Comparison of ENCODE assay signal across 8 cellular contexts in genomic region chr1:16055613-16056520, GRCh38. TPM values are rescaled to one million over a fixed set of nuclear protein-coding genes. Genes with fewer than 3 reads are reported as not detected.
A peak's percentile ranks its signal among the peaks of the same experiment; 100 is the strongest.
DNase-seq lines count a peak whose midpoint lies in the region; ATAC-seq and TF ChIP-seq lines count a peak whose summit lies in the region.

No MANE protein-coding gene starts in this region.

- H3K4me3 ChIP-seq in BLaER1 (no peak overlapping the region), SK-N-MC (no peak overlapping the region), upper lobe of right lung (no peak overlapping the region)

- H3K36me3 Mint-ChIP-seq in activated naive CD4-positive, alpha-beta T cell treated with anti-CD3 and anti-CD28 coated beads for 36 hours (ENCODE audit: low read depth): no peaks in the 10 kb centered on the region
- H3K36me3 Mint-ChIP-seq in glutamatergic neuron (ENCODE audit: unreplicated experiment): no peaks in the 10 kb centered on the region

- H3K9ac ChIP-seq in BLaER1 (no peak overlapping the region), SK-N-MC (ENCODE audit: insufficient read length) (no peak overlapping the region)

- H3K4me1 ChIP-seq in BLaER1 (peaks cover 25% of the 10 kb centered on the region), upper lobe of right lung (no peaks in the 10 kb centered on the region)

- no peak overlapping the region for H3K27ac Mint-ChIP-seq in activated naive CD4-positive, alpha-beta T cell treated with anti-CD3 and anti-CD28 coated beads for 36 hours
- no peak overlapping the region for H3K27ac Mint-ChIP-seq in glutamatergic neuron (ENCODE audit: unreplicated experiment)

- no peaks in the 10 kb centered on the region for H3K9me3 Mint-ChIP-seq in activated naive CD4-positive, alpha-beta T cell treated with anti-CD3 and anti-CD28 coated beads for 36 hours
- H3K9me3 Mint-ChIP-seq in glutamatergic neuron (ENCODE audit: unreplicated experiment): peaks cover 3% of the 10 kb centered on the region

- peak overlapping the region; percentile 60 for H3K4me2 ChIP-seq in BLaER1

- H3K27ac ChIP-seq in BLaER1 (no peak overlapping the region), SK-N-MC (no peak overlapping the region), upper lobe of right lung (no peak overlapping the region)

- CTCF ChIA-PET in activated naive CD4-positive, alpha-beta T cell treated with anti-CD3 and anti-CD28 coated beads for 36 hours (lab: Charles Lee): interaction anchor here (0.6 to 3.9 kb wide), 9 partner anchors 10 to 264 kb away, joined by 3 to 23 read pairs (median 4); partner anchors contain the start of gene SRARP

- H3K9me3 ChIP-seq in BLaER1 (no peaks in the 10 kb centered on the region), SK-N-MC (ENCODE audit: low read depth, low read length) (no peaks in the 10 kb centered on the region), upper lobe of right lung (no peaks in the 10 kb centered on the region)

- H3K27me3 ChIP-seq in BLaER1: no peaks in the 10 kb centered on the region
- no peaks in the 10 kb centered on the region for H3K27me3 ChIP-seq in upper lobe of right lung

- no peaks in the 10 kb centered on the region for H4K20me1 ChIP-seq in BLaER1

- DNase-seq in NAMALWA (ENCODE audit: low spot score) (peak; percentile 97), SK-N-MC (ENCODE audit: low read depth, low spot score) (peak; percentile 53), glutamatergic neuron (peak; percentile 95), pons (ENCODE audit: low spot score) (peak; percentile 67), upper lobe of right lung (peak; percentile 94)
- peak; percentile 93 for DNase-seq in activated naive CD4-positive, alpha-beta T cell treated with anti-CD3 and anti-CD28 coated beads for 36 hours

- no peaks in the 10 kb centered on the region for H3K36me3 ChIP-seq in BLaER1
- H3K36me3 ChIP-seq in SK-N-MC (ENCODE audit: insufficient read depth, low read length): no peaks in the 10 kb centered on the region
- H3K36me3 ChIP-seq in upper lobe of right lung: no peaks in the 10 kb centered on the region

- no peak overlapping the region for H3K4me3 Mint-ChIP-seq in activated naive CD4-positive, alpha-beta T cell treated with anti-CD3 and anti-CD28 coated beads for 36 hours
- H3K4me3 Mint-ChIP-seq in glutamatergic neuron (ENCODE audit: unreplicated experiment): no peak overlapping the region

- intact Hi-C loops in activated naive CD4-positive, alpha-beta T cell treated with anti-CD3 and anti-CD28 coated beads for 36 hours (cut with micrococcal nuclease): loop anchor here (1.0 kb wide), 4 partner anchors 47 to 264 kb away; no protein-coding TSS in a partner anchor
- intact Hi-C loops in upper lobe of right lung (cut with DNase I): loop anchor here (5.0 kb wide), 1 partner anchor 49 kb away; no protein-coding TSS in a partner anchor

- peaks cover 2% of the 10 kb centered on the region for H3K4me1 Mint-ChIP-seq in activated naive CD4-positive, alpha-beta T cell treated with anti-CD3 and anti-CD28 coated beads for 36 hours (ENCODE audit: low read depth)
- peaks cover 2% of the 10 kb centered on the region for H3K4me1 Mint-ChIP-seq in glutamatergic neuron (ENCODE audit: low read depth, unreplicated experiment)

- H3K27me3 Mint-ChIP-seq in activated naive CD4-positive, alpha-beta T cell treated with anti-CD3 and anti-CD28 coated beads for 36 hours (ENCODE audit: low read depth): no peaks in the 10 kb centered on the region
- peaks cover 7% of the 10 kb centered on the region for H3K27me3 Mint-ChIP-seq in glutamatergic neuron (ENCODE audit: unreplicated experiment)

- TF ChIP-seq CTCF in glutamatergic neuron (IDR thresholded peaks at IDR 0.05; ENCODE audit: partially characterized antibody, unreplicated experiment) (peak; percentile 83), upper lobe of right lung (IDR thresholded peaks at IDR 0.05) (peak; percentile 98)

- ATAC-seq in GM21447 (IDR thresholded peaks at IDR 0.05; ENCODE audit: unreplicated experiment) (peak; percentile 73), upper lobe of right lung (peak; percentile 94)

RNA-seq across cellular contexts. Expression of gene CLCNKB, which starts 12.3 kb away (rescaled TPM):
- not detected for total RNA-seq in activated naive CD4-positive, alpha-beta T cell treated with anti-CD3 and anti-CD28 coated beads for 36 hours
- not detected for total RNA-seq in glutamatergic neuron (ENCODE audit: unreplicated experiment)
- 0.35 TPM for total RNA-seq in upper lobe of right lung

RNA-seq across cellular contexts. Expression of gene FAM131C, which starts 17.6 kb away (rescaled TPM):
- total RNA-seq in activated naive CD4-positive, alpha-beta T cell treated with anti-CD3 and anti-CD28 coated beads for 36 hours: not detected
- total RNA-seq in glutamatergic neuron (ENCODE audit: unreplicated experiment) (1.1 TPM), upper lobe of right lung (not detected)

RNA-seq across cellular contexts. Expression of gene CLCNKA, which starts 34.0 kb away (rescaled TPM):
- not detected for total RNA-seq in activated naive CD4-positive, alpha-beta T cell treated with anti-CD3 and anti-CD28 coated beads for 36 hours
- total RNA-seq in glutamatergic neuron (ENCODE audit: unreplicated experiment): 0.34 TPM
- total RNA-seq in upper lobe of right lung: not detected

RNA-seq across cellular contexts. Expression of gene HSPB7, which starts 38.0 kb away (rescaled TPM):
- not detected for total RNA-seq in activated naive CD4-positive, alpha-beta T cell treated with anti-CD3 and anti-CD28 coated beads for 36 hours
- total RNA-seq in glutamatergic neuron (ENCODE audit: unreplicated experiment) (not detected), upper lobe of right lung (10.7 TPM)

RNA-seq across cellular contexts. Expression of gene SRARP, which starts 51.8 kb away (rescaled TPM):
- total RNA-seq in activated naive CD4-positive, alpha-beta T cell treated with anti-CD3 and anti-CD28 coated beads for 36 hours: not detected
- total RNA-seq in glutamatergic neuron (ENCODE audit: unreplicated experiment) (not detected), upper lobe of right lung (not detected)
